Comparison of ENCODE assay signal across 18 cellular contexts in genomic region chr14:97712471-97712870, GRCh38.
"Had no signal": no experiment of that assay in that cellular context is flagged by ENCODE, and none has a peak within 500 bp of the region (broad histone marks: within the 10 kb centered on the region; RNA-seq: fewer than 3 reads in every experiment).

No MANE protein-coding gene starts in this region.

- H3K27ac ChIP-seq: body of pancreas, SJCRH30, transverse colon, VCaP had no signal

- H3K4me1 ChIP-seq: body of pancreas, SJCRH30, transverse colon had no signal

- H3K9me3 ChIP-seq: body of pancreas, SJCRH30, transverse colon had no signal

- H3K27me3 Mint-ChIP-seq: dendritic cell treated with granulocyte-macrophage colony-stimulating factor and Interleukin-4, amounts not matched to agents 40 ng/mL and 50 ng/mL, for 4 days; stimulated activated memory B cell treated with anti-CD40 and anti-IgM and Interleukin-4, amounts not matched to agents 10 μg/mL and 1 μg/mL and 100 μg/mL, for 72 hours had no signal

- H3K4me1 Mint-ChIP-seq: stimulated activated memory B cell treated with anti-CD40 and anti-IgM and Interleukin-4, amounts not matched to agents 10 μg/mL and 1 μg/mL and 100 μg/mL, for 72 hours had no signal

- H3K36me3 Mint-ChIP-seq: natural killer cell; stimulated activated memory B cell treated with anti-CD40 and anti-IgM and Interleukin-4, amounts not matched to agents 10 μg/mL and 1 μg/mL and 100 μg/mL, for 72 hours had no signal

- H3K36me3 ChIP-seq: SJCRH30, transverse colon had no signal

- H3K27ac Mint-ChIP-seq: dendritic cell treated with granulocyte-macrophage colony-stimulating factor and Interleukin-4, amounts not matched to agents 40 ng/mL and 50 ng/mL, for 4 days; endodermal cell; stimulated activated memory B cell treated with anti-CD40 and anti-IgM and Interleukin-4, amounts not matched to agents 10 μg/mL and 1 μg/mL and 100 μg/mL, for 72 hours had no signal

- H3K4me3 ChIP-seq: body of pancreas, SJCRH30, transverse colon had no signal

- H3K4me3 Mint-ChIP-seq: activated T-cell treated with anti-CD3 and anti-CD28 coated beads, Interleukin-2, amount 50 U/mL, for 4 hours; dendritic cell treated with granulocyte-macrophage colony-stimulating factor and Interleukin-4, amounts not matched to agents 40 ng/mL and 50 ng/mL, for 4 days; endodermal cell; natural killer cell; stimulated activated memory B cell treated with anti-CD40 and anti-IgM and Interleukin-4, amounts not matched to agents 10 μg/mL and 1 μg/mL and 100 μg/mL, for 72 hours had no signal

- ATAC-seq: body of pancreas; left lobe of liver; natural killer cell; right cardiac atrium; stimulated activated memory B cell treated with anti-CD40 and anti-IgM and Interleukin-4, amounts not matched to agents 10 μg/mL and 1 μg/mL and 100 μg/mL, for 72 hours had no signal

- H3K27me3 ChIP-seq: body of pancreas, SJCRH30, transverse colon had no signal

- DNase-seq: amniotic stem cell, body of pancreas, cerebellar nuclear complex, endodermal cell, glutamatergic neuron, natural killer cell, nucleus accumbens, right cardiac atrium, SJCRH30, substantia nigra, SW 1271, T-helper 9 cell, transverse colon had no signal

- H3K9me3 Mint-ChIP-seq: dendritic cell treated with granulocyte-macrophage colony-stimulating factor and Interleukin-4, amounts not matched to agents 40 ng/mL and 50 ng/mL, for 4 days; endodermal cell; natural killer cell had no signal
